ENCODE assay signal across 13 cellular contexts in genomic region chr1:26574690-26575349, GRCh38. TPM values are rescaled to one million over a fixed set of nuclear protein-coding genes. Genes with fewer than 3 reads are reported as not detected.
DNase-seq lines count a peak whose midpoint lies in the region; ATAC-seq lines count a peak whose summit lies in the region.
"Had no signal": no experiment of that assay in that cellular context is flagged by ENCODE, and none has a peak within 500 bp of the region (broad histone marks: within the 10 kb centered on the region; RNA-seq: fewer than 3 reads in every experiment).

No MANE protein-coding gene starts in this region.

- H3K27me3 ChIP-seq in BLaER1 treated with 17β-estradiol and CSF1 and Interleukin-3, amounts not matched to agents 10 nM and 100 nM = no peaks in the 10 kb centered on the region
- H3K27me3 ChIP-seq: SJSA1, tibial nerve had no signal

- DNase-seq in fibroblast of gingiva (ENCODE audit: low read depth) = peak; percentile 59
- peak; percentile 86 for DNase-seq in natural killer cell treated with Interleukin-12 subunit alpha and Interleukin-12 subunit beta and Interleukin-15 and Interleukin-18, amount 100 ng/mL, for 72 hours (ENCODE audit: low spot score)
- DNase-seq in NCI-H2196 (lab: John Stamatoyannopoulos, UW; ENCODE audit: unreplicated experiment) = no peak
- no peak for DNase-seq in NCI-H510A treated with DMSO at 0.1 percent for 48 hours (lab: John Stamatoyannopoulos, UW)
- DNase-seq: naive thymus-derived CD4-positive, alpha-beta T cell; stimulated activated CD4-positive, alpha-beta T cell treated with anti-CD3 and anti-CD28 coated beads, Interleukin-4, amount 100 ng/mL, for 4 hours had no signal

- peak overlapping the region in 6 of 11 experiments; percentile 10 to 47 (median 24); a peak in 6 of 22 replicates for H3K27ac ChIP-seq in BLaER1 treated with 17β-estradiol and CSF1 and Interleukin-3, amounts not matched to agents 10 nM and 100 nM
- H3K27ac ChIP-seq: KMS-11, SJSA1, tibial nerve had no signal

- H3K4me1 Mint-ChIP-seq in IgD-negative memory B cell = peaks cover 0 to 3% (median 0%) of the 10 kb centered on the region in 3 donors
- peaks cover 45% of the 10 kb centered on the region in 2 donors for H3K4me1 Mint-ChIP-seq in natural killer cell treated with Interleukin-12 subunit alpha and Interleukin-12 subunit beta and Interleukin-15 and Interleukin-18, amount 100 ng/mL, for 72 hours (ENCODE audit: low read depth in 2 of 2)

- peaks cover 59 to 67% (median 65%) of the 10 kb centered on the region in 11 experiments for H3K36me3 ChIP-seq in BLaER1 treated with 17β-estradiol and CSF1 and Interleukin-3, amounts not matched to agents 10 nM and 100 nM

- H3K4me2 ChIP-seq in BLaER1 treated with 17β-estradiol and CSF1 and Interleukin-3, amounts not matched to agents 10 nM and 100 nM = peak overlapping the region in 5 of 11 experiments; percentile 41 to 80 (median 48); a peak in 10 of 22 replicates
- H3K4me2 ChIP-seq: KMS-11 had no signal

- no peak overlapping the region for H3K4me3 ChIP-seq in BLaER1 treated with 17β-estradiol and CSF1 and Interleukin-3, amounts not matched to agents 10 nM and 100 nM
- H3K4me3 ChIP-seq: SJSA1, tibial nerve had no signal

- no peaks in the 10 kb centered on the region for H3K27me3 Mint-ChIP-seq in IgD-negative memory B cell
- H3K27me3 Mint-ChIP-seq in natural killer cell treated with Interleukin-12 subunit alpha and Interleukin-12 subunit beta and Interleukin-15 and Interleukin-18, amount 100 ng/mL, for 72 hours = no peaks in the 10 kb centered on the region
- H3K27me3 Mint-ChIP-seq: naive thymus-derived CD4-positive, alpha-beta T cell had no signal

- peaks cover 0 to 77% (median 70%) of the 10 kb centered on the region in 11 experiments; a peak in 21 of 22 replicates for H4K20me1 ChIP-seq in BLaER1 treated with 17β-estradiol and CSF1 and Interleukin-3, amounts not matched to agents 10 nM and 100 nM

- no peak overlapping the region for H3K4me3 Mint-ChIP-seq in IgD-negative memory B cell
- H3K4me3 Mint-ChIP-seq in natural killer cell treated with Interleukin-12 subunit alpha and Interleukin-12 subunit beta and Interleukin-15 and Interleukin-18, amount 100 ng/mL, for 72 hours = peak overlapping the region; percentile 32
- H3K4me3 Mint-ChIP-seq: naive thymus-derived CD4-positive, alpha-beta T cell had no signal

- H3K4me1 ChIP-seq in BLaER1 treated with 17β-estradiol and CSF1 and Interleukin-3, amounts not matched to agents 10 nM and 100 nM = peaks cover 0 to 70% (median 23%) of the 10 kb centered on the region in 10 experiments; a peak in 12 of 20 replicates
- H3K4me1 ChIP-seq: SJSA1 had no signal

- peak; percentile 70 to 80 for ATAC-seq in natural killer cell treated with Interleukin-12 subunit alpha and Interleukin-12 subunit beta and Interleukin-15 and Interleukin-18, amount 100 ng/mL, for 72 hours
- ATAC-seq in HG02588 (IDR thresholded peaks at IDR 0.05; ENCODE audit: unreplicated experiment) (no peak), HG03460 (IDR thresholded peaks at IDR 0.05; ENCODE audit: unreplicated experiment) (no peak)
- ATAC-seq: naive thymus-derived CD4-positive, alpha-beta T cell had no signal

- H3K9me3 Mint-ChIP-seq in IgD-negative memory B cell = no peaks in the 10 kb centered on the region
- no peaks in the 10 kb centered on the region for H3K9me3 Mint-ChIP-seq in natural killer cell treated with Interleukin-12 subunit alpha and Interleukin-12 subunit beta and Interleukin-15 and Interleukin-18, amount 100 ng/mL, for 72 hours
- H3K9me3 Mint-ChIP-seq: naive thymus-derived CD4-positive, alpha-beta T cell had no signal

- peaks cover 2% of the 10 kb centered on the region for H3K36me3 Mint-ChIP-seq in IgD-negative memory B cell
- peaks cover 17% of the 10 kb centered on the region for H3K36me3 Mint-ChIP-seq in natural killer cell treated with Interleukin-12 subunit alpha and Interleukin-12 subunit beta and Interleukin-15 and Interleukin-18, amount 100 ng/mL, for 72 hours

- H3K9ac ChIP-seq in BLaER1 treated with 17β-estradiol and CSF1 and Interleukin-3, amounts not matched to agents 10 nM and 100 nM = peak overlapping the region in 4 of 11 experiments; percentile 15 to 45 (median 33); a peak in 2 of 22 replicates
- H3K9ac ChIP-seq: KMS-11 had no signal

- H3K9me3 ChIP-seq in BLaER1 treated with 17β-estradiol and CSF1 and Interleukin-3, amounts not matched to agents 10 nM and 100 nM (replicated peaks in 1 of 11) = no peaks in the 10 kb centered on the region
- H3K9me3 ChIP-seq: SJSA1, tibial nerve had no signal

- H3K27ac Mint-ChIP-seq in IgD-negative memory B cell = peak overlapping the region; percentile 22 to 65 (median 53)
- H3K27ac Mint-ChIP-seq in natural killer cell treated with Interleukin-12 subunit alpha and Interleukin-12 subunit beta and Interleukin-15 and Interleukin-18, amount 100 ng/mL, for 72 hours = peak overlapping the region; percentile 73 to 94

RNA-seq across cellular contexts. Expression of gene RPS6KA1, which starts 45.3 kb away (rescaled TPM):
- polyA plus RNA-seq in IgD-negative memory B cell = 152 TPM
- 100 to 1,000 TPM; 324 to 369 TPM for total RNA-seq in natural killer cell treated with Interleukin-12 subunit alpha and Interleukin-12 subunit beta and Interleukin-15 and Interleukin-18, amount 100 ng/mL, for 72 hours

Comparison
In these comparisons a context has a peak if more than half of its experiments do, and no peak if none do; other contexts are left out.
1. DNase-seq: peak in fibroblast of gingiva (single experiment) and natural killer cell treated with Interleukin-12 subunit alpha and Interleukin-12 subunit beta and Interleukin-15 and Interleukin-18, amount 100 ng/mL, for 72 hours (single experiment); none in NCI-H2196 (single experiment) and NCI-H510A treated with DMSO at 0.1 percent for 48 hours (single experiment).
2. ATAC-seq: peak in natural killer cell treated with Interleukin-12 subunit alpha and Interleukin-12 subunit beta and Interleukin-15 and Interleukin-18, amount 100 ng/mL, for 72 hours (2 of 2); none in HG02588 (single experiment) and HG03460 (single experiment).